Comparison of ENCODE assay signal across 17 cellular contexts in genomic region chr18:79472946-79473345, GRCh38.
"Had no signal": no experiment of that assay in that cellular context is flagged by ENCODE, and none has a peak within 500 bp of the region (broad histone marks: within the 10 kb centered on the region; RNA-seq: fewer than 3 reads in every experiment).

No MANE protein-coding gene starts in this region.

- H3K36me3 ChIP-seq: ovary, transverse colon had no signal

- ATAC-seq: effector memory CD8-positive, alpha-beta T cell; gastrocnemius medialis; naive thymus-derived CD4-positive, alpha-beta T cell had no signal

- H3K27ac Mint-ChIP-seq: dendritic cell treated with granulocyte-macrophage colony-stimulating factor and Interleukin-4, amounts not matched to agents 40 ng/mL and 50 ng/mL, for 4 days had no signal

- H3K27me3 Mint-ChIP-seq: dendritic cell treated with granulocyte-macrophage colony-stimulating factor and Interleukin-4, amounts not matched to agents 40 ng/mL and 50 ng/mL, for 4 days; effector memory CD8-positive, alpha-beta T cell; naive thymus-derived CD4-positive, alpha-beta T cell had no signal

- H3K9me3 ChIP-seq: esophagus muscularis mucosa, gastrocnemius medialis, ovary, right atrium auricular region, sigmoid colon, stomach, thoracic aorta, transverse colon had no signal

- H3K9me3 Mint-ChIP-seq: effector memory CD8-positive, alpha-beta T cell; naive thymus-derived CD4-positive, alpha-beta T cell had no signal

- H3K27ac ChIP-seq: epithelial cell of prostate, esophagus muscularis mucosa, gastrocnemius medialis, heart right ventricle, ovary, right atrium auricular region, sigmoid colon, stomach, thoracic aorta, transverse colon had no signal

- DNase-seq: effector memory CD8-positive, alpha-beta T cell; gastrocnemius medialis; heart right ventricle; hypothalamus; kidney glomerular epithelial cell; mesendoderm; naive thymus-derived CD4-positive, alpha-beta T cell; ovary; sigmoid colon; stomach; substantia nigra; transverse colon had no signal

- H3K4me3 Mint-ChIP-seq: dendritic cell treated with granulocyte-macrophage colony-stimulating factor and Interleukin-4, amounts not matched to agents 40 ng/mL and 50 ng/mL, for 4 days; effector memory CD8-positive, alpha-beta T cell had no signal
